2 cellular contexts compared by ENCODE assay signal in genomic region chr12:110561471-110562201, GRCh38.
TF ChIP-seq lines count a peak whose summit lies in the region.

No MANE protein-coding gene starts in this region.

TF ChIP-seq in HEK293, 187 proteins besides CTCF, POLR2A, EP300 and RAD21:
- peak; percentile 50; the same call in 1 of the 2 replicates for TF ChIP-seq OSR2 (tag by site-specific recombination; IDR thresholded peaks at IDR 0.05)
- TF ChIP-seq ZBTB8A (tag by site-specific recombination; IDR thresholded peaks at IDR 0.05), result no peak

TF ChIP-seq in GM12878, 131 proteins besides CTCF, POLR2A, EP300 and RAD21:
- no peak for TF ChIP-seq SREBF1 (IDR thresholded peaks at IDR 0.05; ENCODE audit: low read length)
- TF ChIP-seq SMC3 (IDR thresholded peaks at IDR 0.05; ENCODE audit: borderline replicate concordance, low read length), result no peak
- no peak for TF ChIP-seq IKZF2 (IDR thresholded peaks at IDR 0.05)
- no peak for TF ChIP-seq TCF12 (IDR thresholded peaks at IDR 0.05; ENCODE audit: low read depth, low read length)
